Comparison of ENCODE assay signal across 8 cellular contexts in the genomic region with DNA sequence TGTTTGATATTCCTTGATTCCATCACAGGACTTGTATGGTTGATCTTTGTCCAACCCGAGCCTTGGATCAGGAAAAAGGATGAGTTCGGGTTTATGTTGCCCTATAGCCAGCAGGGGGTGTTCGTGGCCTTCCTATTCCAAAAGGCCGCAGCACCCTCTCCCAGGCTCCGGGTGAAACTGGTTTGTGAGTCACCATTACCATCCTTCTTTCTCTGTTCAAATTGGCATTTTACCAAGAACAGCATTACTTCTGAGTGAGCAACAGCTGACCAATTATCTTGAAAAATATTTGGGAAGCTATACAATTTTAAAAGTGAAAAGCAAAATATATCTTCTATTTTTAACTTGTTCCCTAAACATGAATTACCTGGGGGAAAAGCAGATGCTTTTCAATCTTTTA. TPM values are rescaled to one million over a fixed set of nuclear protein-coding genes. Genes with fewer than 3 reads are reported as not detected.
DNase-seq lines count a peak whose midpoint lies in the region; ATAC-seq, FAIRE-seq and TF ChIP-seq lines count a peak whose summit lies in the region.

No MANE protein-coding gene starts in this region.

- no peaks in the 10 kb centered on the region for H3K79me2 ChIP-seq in HepG2 (ENCODE audit: insufficient read depth, low read length)

- no peak overlapping the region for H3K27ac Mint-ChIP-seq in activated CD4-positive, alpha-beta T cell treated with anti-CD3 and anti-CD28 coated beads, Interleukin-2, amount 10 ng/mL, durations not matched to agents 24 days and 14 days

- no peak overlapping the region for H3K4me3 Mint-ChIP-seq in activated CD4-positive, alpha-beta T cell treated with anti-CD3 and anti-CD28 coated beads, Interleukin-2, amount 10 ng/mL, durations not matched to agents 24 days and 14 days

- no peak overlapping the region for H3K4me2 ChIP-seq in HepG2 (ENCODE audit: low read depth, low read length)

- peak; percentile 46 for TF ChIP-seq CTCF in coronary artery (IDR thresholded peaks at IDR 0.05)
- peak; percentile 94 for TF ChIP-seq CTCF in HepG2 (CRISPR knock-in tag; IDR thresholded peaks at IDR 0.05)

- H2AFZ ChIP-seq in HepG2 (ENCODE audit: low read length), result no peak overlapping the region

- no peak for TF ChIP-seq EP300 in HepG2 (IDR thresholded peaks at IDR 0.05; ENCODE audit: low read depth in 2 of 2, low read length in 2 of 2)
- TF ChIP-seq EP300 in HepG2 (CRISPR knock-in tag; IDR thresholded peaks at IDR 0.05; ENCODE audit: borderline replicate concordance), result no peak

- H3K36me3 Mint-ChIP-seq in activated CD4-positive, alpha-beta T cell treated with anti-CD3 and anti-CD28 coated beads, Interleukin-2, amount 10 ng/mL, durations not matched to agents 24 days and 14 days (ENCODE audit: low read depth), result no peaks in the 10 kb centered on the region

- H3K27ac ChIP-seq in coronary artery, result no peak overlapping the region
- H3K27ac ChIP-seq in HepG2 (ENCODE audit: extremely low read length, insufficient read depth, low read length), result no peak overlapping the region

- H3K9me3 ChIP-seq in HAP-1 (no peaks in the 10 kb centered on the region), HepG2 (ENCODE audit: low read length) (no peaks in the 10 kb centered on the region)

- no peak for TF ChIP-seq POLR2A in HepG2 (IDR thresholded peaks at IDR 0.05; ENCODE audit: insufficient read depth in 1 of 2, low read depth in 2 of 2, low read length in 2 of 2)

- peaks cover 27% of the 10 kb centered on the region for H3K27me3 Mint-ChIP-seq in activated CD4-positive, alpha-beta T cell treated with anti-CD3 and anti-CD28 coated beads, Interleukin-2, amount 10 ng/mL, durations not matched to agents 24 days and 14 days

- intact Hi-C loops in activated CD4-positive, alpha-beta T cell treated with anti-CD3 and anti-CD28 coated beads, Interleukin-2, amount 10 ng/mL, durations not matched to agents 24 days and 14 days (cut with micrococcal nuclease), result loop anchor here (1.0 to 2.0 kb wide), 6 partner anchors 413 to 758 kb away; no protein-coding TSS in a partner anchor
- intact Hi-C loops in HepG2 (cut with micrococcal nuclease; ENCODE audit: unreplicated experiment), result loop anchor here (1.0 to 10.0 kb wide), 9 partner anchors 47 to 753 kb away; a partner anchor contains a TSS

- in situ Hi-C loops in HAP-1 (cut with MboI; ENCODE audit: low sequenced_read_pairs) (loop anchor here (25.0 kb wide), 2 partner anchors 428 to 753 kb away; no protein-coding TSS in a partner anchor), HepG2 (cut with HindIII; ENCODE audit: extremely low pct_ligation_motif_present, low pct_unique_long_range_greater_than_20kb) (loop anchor here (5.0 kb wide), 1 partner anchor 413 kb away; no protein-coding TSS in a partner anchor)

- TF ChIP-seq RAD21 in HepG2 (CRISPR knock-in tag; IDR thresholded peaks at IDR 0.05), result peak; percentile 99

- no peaks in the 10 kb centered on the region for H3K36me3 ChIP-seq in HAP-1 (replicated peaks)
- H3K36me3 ChIP-seq in HepG2 (replicated peaks in 1 of 2; ENCODE audit: control insufficient read depth in 1 of 2, insufficient read depth in 2 of 2, low read length in 2 of 2), result no peaks in the 10 kb centered on the region

- CTCF ChIA-PET in HepG2 (lab: Yijun Ruan, JAX; ENCODE audit: low intra/inter-chr PET ratio, low total read pairs), result interaction anchor here (0.6 to 3.3 kb wide), 12 partner anchors 46 to 758 kb away, joined by 3 to 32 read pairs (median 6); no protein-coding TSS in a partner anchor

- H3K4me1 ChIP-seq in HAP-1 (no peaks in the 10 kb centered on the region), HepG2 (ENCODE audit: insufficient read depth, low read length) (peaks cover 33% of the 10 kb centered on the region)

- H4K20me1 ChIP-seq in HepG2 (ENCODE audit: insufficient read depth, low read length), result no peaks in the 10 kb centered on the region

- H3K27me3 ChIP-seq in HAP-1 (ENCODE audit: low read depth), result peaks cover 12% of the 10 kb centered on the region
- H3K27me3 ChIP-seq in HepG2 (ENCODE audit: control insufficient read depth in 1 of 2, insufficient read depth in 2 of 2, low read length in 2 of 2), result no peaks in the 10 kb centered on the region

- H3K4me1 Mint-ChIP-seq in activated CD4-positive, alpha-beta T cell treated with anti-CD3 and anti-CD28 coated beads, Interleukin-2, amount 10 ng/mL, durations not matched to agents 24 days and 14 days, result no peaks in the 10 kb centered on the region

- peak; percentile 95 for FAIRE-seq in HepG2 (lab: Jason Lieb, UNC)

- no peaks in the 10 kb centered on the region for H3K9me3 Mint-ChIP-seq in activated CD4-positive, alpha-beta T cell treated with anti-CD3 and anti-CD28 coated beads, Interleukin-2, amount 10 ng/mL, durations not matched to agents 24 days and 14 days

- POLR2A ChIA-PET in HepG2 (lab: Yijun Ruan, JAX), result interaction anchor here (1.6 kb wide), 1 partner anchor 150 kb away, joined by 3 read pairs; no protein-coding TSS in a partner anchor

- peak; percentile 93 for ATAC-seq in HepG2
- no peak for ATAC-seq in HG03442 (IDR thresholded peaks at IDR 0.05; ENCODE audit: unreplicated experiment)

- no TSS peak for BruUV-seq in HepG2 (replicated peaks; lab: Mats Ljungman, UMichigan)

- WGBS in HepG2 (ENCODE audit: low lambda C conversion rate), result 0% methylated on average over 5 of the region's 5 CpGs

- DNase-seq in AG08395 (ENCODE audit: low spot score), result peak; percentile 91
- peak; percentile 68 to 80 for DNase-seq in HAP-1 (ENCODE audit: low spot score in 2 of 2)
- peak; percentile 77 for DNase-seq in NCI-H510A (lab: John Stamatoyannopoulos, UW)
- DNase-seq in activated CD4-positive, alpha-beta T cell treated with anti-CD3 and anti-CD28 coated beads, Interleukin-2, amount 10 ng/mL, durations not matched to agents 24 days and 14 days, result peak; percentile 85
- DNase-seq in coronary artery (ENCODE audit: low spot score), result peak; percentile 87
- peak; percentile 92 for DNase-seq in HepG2 (ENCODE audit: low spot score)
- DNase-seq in stimulated activated CD4-positive, alpha-beta T cell treated with anti-CD3 and anti-CD28 coated beads, Interleukin-4, amount 100 ng/mL, for 4 hours, result peak; percentile 53 to 67

- H3K9ac ChIP-seq in HepG2 (ENCODE audit: insufficient read depth, low read depth, low read length), result no peak overlapping the region

- no peak overlapping the region for H3K4me3 ChIP-seq in HAP-1
- no peak overlapping the region for H3K4me3 ChIP-seq in coronary artery
- no peak overlapping the region for H3K4me3 ChIP-seq in HepG2 (replicated peaks in 1 of 3; ENCODE audit: insufficient read depth in 1 of 3, low read depth in 2 of 3, low read length in 3 of 3)

RNA-seq across cellular contexts. Expression of a gene that starts 24.3 kb away (rescaled TPM):
- not detected in 2 replicates for total RNA-seq in activated CD4-positive, alpha-beta T cell treated with anti-CD3 and anti-CD28 coated beads, Interleukin-2, amount 10 ng/mL, durations not matched to agents 24 days and 14 days
- total RNA-seq in HepG2 (2016; rRNA removed; fragmentation: Illumina TruSeq; extraction: Trizol), result 0.13 and 0.14 TPM in 2 replicates
- total RNA-seq in HepG2 (2016; cell fraction: cytosol; rRNA removed; fragmentation: Illumina TruSeq; extraction: Trizol; ENCODE audit: low read depth), result not detected in 2 replicates
- 0.31 and 0.32 TPM in 2 replicates for total RNA-seq in HepG2 (2016; cell fraction: insoluble cytoplasmic fraction; rRNA removed; fragmentation: Illumina TruSeq; extraction: Trizol)
- total RNA-seq in HepG2 (2016; cell fraction: membrane; rRNA removed; fragmentation: Illumina TruSeq; extraction: Trizol), result 0.12 TPM in 1 of 2 replicates, not detected in the other
- not detected in 2 replicates for total RNA-seq in HepG2 (2016; cell fraction: nucleus; rRNA removed; fragmentation: Illumina TruSeq; extraction: Trizol)
- 0.20 and 1.0 TPM in 2 replicates for polyA plus RNA-seq in HepG2 (2011; rRNA removed)
- 0.17 and 0.65 TPM in 2 replicates for polyA plus RNA-seq in HepG2 (2011; cell fraction: cytosol; rRNA removed)
- 0.26 and 0.40 TPM in 2 replicates for polyA plus RNA-seq in HepG2 (2011; cell fraction: nucleus; rRNA removed)
- polyA plus RNA-seq in HepG2 (2012), result 0.47 and 0.69 TPM in 2 replicates
- 0.06 and 0.15 TPM in 2 replicates for polyA plus RNA-seq in HepG2 (2016; cell fraction: cytosol; fragmentation: Illumina TruSeq; extraction: Trizol; ENCODE audit: low read depth)
- 0.31 and 0.36 TPM in 2 replicates for polyA plus RNA-seq in HepG2 (2016; cell fraction: insoluble cytoplasmic fraction; fragmentation: Illumina TruSeq; extraction: Trizol; ENCODE audit: low read depth)
- polyA plus RNA-seq in HepG2 (2016; cell fraction: membrane; fragmentation: Illumina TruSeq; extraction: Trizol; ENCODE audit: low read depth), result 0.12 TPM in 1 of 2 replicates, not detected in the other
- 0.27 TPM in 1 of 2 replicates, not detected in the other for polyA plus RNA-seq in HepG2 (2016; cell fraction: nucleus; fragmentation: Illumina TruSeq; extraction: Trizol; ENCODE audit: insufficient read depth, low read depth)
- 0.19 TPM in 1 of 2 replicates, not detected in the other for polyA minus RNA-seq in HepG2 (2011; rRNA and poly(A)+ RNA removed; ENCODE audit: low replicate concordance)
- polyA minus RNA-seq in HepG2 (2011; cell fraction: cytosol; rRNA and poly(A)+ RNA removed), result 0.89 TPM in 1 of 2 replicates, not detected in the other
- polyA minus RNA-seq in HepG2 (2011; cell fraction: nucleus; rRNA and poly(A)+ RNA removed), result 0.26 and 0.87 TPM in 2 replicates

RNA-seq across cellular contexts. Expression of a gene that starts 28.1 kb away (rescaled TPM):
- total RNA-seq in activated CD4-positive, alpha-beta T cell treated with anti-CD3 and anti-CD28 coated beads, Interleukin-2, amount 10 ng/mL, durations not matched to agents 24 days and 14 days, result not detected in 2 replicates
- total RNA-seq in HepG2 (2016; rRNA removed; fragmentation: Illumina TruSeq; extraction: Trizol), result 24.7 and 32.9 TPM in 2 replicates
- total RNA-seq in HepG2 (2016; cell fraction: cytosol; rRNA removed; fragmentation: Illumina TruSeq; extraction: Trizol; ENCODE audit: low read depth), result 14.1 and 15.3 TPM in 2 replicates
- total RNA-seq in HepG2 (2016; cell fraction: insoluble cytoplasmic fraction; rRNA removed; fragmentation: Illumina TruSeq; extraction: Trizol), result 23.3 and 28.9 TPM in 2 replicates
- total RNA-seq in HepG2 (2016; cell fraction: membrane; rRNA removed; fragmentation: Illumina TruSeq; extraction: Trizol), result 18.4 and 19.9 TPM in 2 replicates
- total RNA-seq in HepG2 (2016; cell fraction: nucleus; rRNA removed; fragmentation: Illumina TruSeq; extraction: Trizol), result 14.3 and 15.5 TPM in 2 replicates
- 48.4 and 51.1 TPM in 2 replicates for polyA plus RNA-seq in HepG2 (2011; rRNA removed)
- polyA plus RNA-seq in HepG2 (2011; cell fraction: cytosol; rRNA removed), result 50.5 and 56.8 TPM in 2 replicates
- 21.1 and 23.4 TPM in 2 replicates for polyA plus RNA-seq in HepG2 (2011; cell fraction: nucleus; rRNA removed)
- 8.4 and 9.9 TPM in 2 replicates for polyA plus RNA-seq in HepG2 (2012)
- 11.1 and 15.1 TPM in 2 replicates for polyA plus RNA-seq in HepG2 (2016; cell fraction: cytosol; fragmentation: Illumina TruSeq; extraction: Trizol; ENCODE audit: low read depth)
- polyA plus RNA-seq in HepG2 (2016; cell fraction: insoluble cytoplasmic fraction; fragmentation: Illumina TruSeq; extraction: Trizol; ENCODE audit: low read depth), result 32.4 and 32.9 TPM in 2 replicates
- 15.7 and 15.9 TPM in 2 replicates for polyA plus RNA-seq in HepG2 (2016; cell fraction: membrane; fragmentation: Illumina TruSeq; extraction: Trizol; ENCODE audit: low read depth)
- polyA plus RNA-seq in HepG2 (2016; cell fraction: nucleus; fragmentation: Illumina TruSeq; extraction: Trizol; ENCODE audit: insufficient read depth, low read depth), result 15.6 and 16.4 TPM in 2 replicates
- 31.9 TPM in 1 of 2 replicates, not detected in the other for polyA minus RNA-seq in HepG2 (2011; rRNA and poly(A)+ RNA removed; ENCODE audit: low replicate concordance)
- 30.6 and 34.0 TPM in 2 replicates for polyA minus RNA-seq in HepG2 (2011; cell fraction: cytosol; rRNA and poly(A)+ RNA removed)
- 45.1 and 60.5 TPM in 2 replicates for polyA minus RNA-seq in HepG2 (2011; cell fraction: nucleus; rRNA and poly(A)+ RNA removed)

RNA-seq across cellular contexts. Expression of a gene that starts 42.3 kb away (rescaled TPM):
- not detected in 2 replicates for total RNA-seq in activated CD4-positive, alpha-beta T cell treated with anti-CD3 and anti-CD28 coated beads, Interleukin-2, amount 10 ng/mL, durations not matched to agents 24 days and 14 days
- total RNA-seq in HepG2 (2016; rRNA removed; fragmentation: Illumina TruSeq; extraction: Trizol), result 0.07 TPM in 1 of 2 replicates, not detected in the other
- total RNA-seq in HepG2 (2016; cell fraction: cytosol; rRNA removed; fragmentation: Illumina TruSeq; extraction: Trizol; ENCODE audit: low read depth), result not detected in 2 replicates
- total RNA-seq in HepG2 (2016; cell fraction: insoluble cytoplasmic fraction; rRNA removed; fragmentation: Illumina TruSeq; extraction: Trizol), result not detected in 2 replicates
- total RNA-seq in HepG2 (2016; cell fraction: membrane; rRNA removed; fragmentation: Illumina TruSeq; extraction: Trizol), result not detected in 2 replicates
- total RNA-seq in HepG2 (2016; cell fraction: nucleus; rRNA removed; fragmentation: Illumina TruSeq; extraction: Trizol), result not detected in 2 replicates
- 0.09 and 0.31 TPM in 2 replicates for polyA plus RNA-seq in HepG2 (2011; rRNA removed)
- 0.27 and 0.54 TPM in 2 replicates for polyA plus RNA-seq in HepG2 (2011; cell fraction: cytosol; rRNA removed)
- not detected in 2 replicates for polyA plus RNA-seq in HepG2 (2011; cell fraction: nucleus; rRNA removed)
- 0.07 and 0.20 TPM in 2 replicates for polyA plus RNA-seq in HepG2 (2012)
- polyA plus RNA-seq in HepG2 (2016; cell fraction: cytosol; fragmentation: Illumina TruSeq; extraction: Trizol; ENCODE audit: low read depth), result not detected in 2 replicates
- polyA plus RNA-seq in HepG2 (2016; cell fraction: insoluble cytoplasmic fraction; fragmentation: Illumina TruSeq; extraction: Trizol; ENCODE audit: low read depth), result 0.23 TPM in 1 of 2 replicates, not detected in the other
- not detected in 2 replicates for polyA plus RNA-seq in HepG2 (2016; cell fraction: membrane; fragmentation: Illumina TruSeq; extraction: Trizol; ENCODE audit: low read depth)
- not detected in 2 replicates for polyA plus RNA-seq in HepG2 (2016; cell fraction: nucleus; fragmentation: Illumina TruSeq; extraction: Trizol; ENCODE audit: insufficient read depth, low read depth)
- polyA minus RNA-seq in HepG2 (2011; rRNA and poly(A)+ RNA removed; ENCODE audit: low replicate concordance), result not detected in 2 replicates
- polyA minus RNA-seq in HepG2 (2011; cell fraction: cytosol; rRNA and poly(A)+ RNA removed), result not detected in 2 replicates
- not detected in 2 replicates for polyA minus RNA-seq in HepG2 (2011; cell fraction: nucleus; rRNA and poly(A)+ RNA removed)

RNA-seq across cellular contexts. Expression of a gene that starts 57.4 kb away (rescaled TPM):
- total RNA-seq in activated CD4-positive, alpha-beta T cell treated with anti-CD3 and anti-CD28 coated beads, Interleukin-2, amount 10 ng/mL, durations not matched to agents 24 days and 14 days, result not detected in 2 replicates
- 0.07 TPM in 1 of 2 replicates, not detected in the other for total RNA-seq in HepG2 (2016; rRNA removed; fragmentation: Illumina TruSeq; extraction: Trizol)
- total RNA-seq in HepG2 (2016; cell fraction: cytosol; rRNA removed; fragmentation: Illumina TruSeq; extraction: Trizol; ENCODE audit: low read depth), result not detected in 2 replicates
- total RNA-seq in HepG2 (2016; cell fraction: insoluble cytoplasmic fraction; rRNA removed; fragmentation: Illumina TruSeq; extraction: Trizol), result not detected in 2 replicates
- not detected in 2 replicates for total RNA-seq in HepG2 (2016; cell fraction: membrane; rRNA removed; fragmentation: Illumina TruSeq; extraction: Trizol)
- total RNA-seq in HepG2 (2016; cell fraction: nucleus; rRNA removed; fragmentation: Illumina TruSeq; extraction: Trizol), result 0.22 TPM in 1 of 2 replicates, not detected in the other
- 1.2 and 1.6 TPM in 2 replicates for polyA plus RNA-seq in HepG2 (2011; rRNA removed)
- 0.78 and 0.97 TPM in 2 replicates for polyA plus RNA-seq in HepG2 (2011; cell fraction: cytosol; rRNA removed)
- polyA plus RNA-seq in HepG2 (2011; cell fraction: nucleus; rRNA removed), result 1.9 and 3.2 TPM in 2 replicates
- polyA plus RNA-seq in HepG2 (2012), result 0.28 and 1.8 TPM in 2 replicates
- polyA plus RNA-seq in HepG2 (2016; cell fraction: cytosol; fragmentation: Illumina TruSeq; extraction: Trizol; ENCODE audit: low read depth), result not detected in 2 replicates
- not detected in 2 replicates for polyA plus RNA-seq in HepG2 (2016; cell fraction: insoluble cytoplasmic fraction; fragmentation: Illumina TruSeq; extraction: Trizol; ENCODE audit: low read depth)
- not detected in 2 replicates for polyA plus RNA-seq in HepG2 (2016; cell fraction: membrane; fragmentation: Illumina TruSeq; extraction: Trizol; ENCODE audit: low read depth)
- polyA plus RNA-seq in HepG2 (2016; cell fraction: nucleus; fragmentation: Illumina TruSeq; extraction: Trizol; ENCODE audit: insufficient read depth, low read depth), result not detected in 2 replicates
- 0.46 TPM in 1 of 2 replicates, not detected in the other for polyA minus RNA-seq in HepG2 (2011; rRNA and poly(A)+ RNA removed; ENCODE audit: low replicate concordance)
- polyA minus RNA-seq in HepG2 (2011; cell fraction: cytosol; rRNA and poly(A)+ RNA removed), result 0.59 and 0.62 TPM in 2 replicates
- polyA minus RNA-seq in HepG2 (2011; cell fraction: nucleus; rRNA and poly(A)+ RNA removed), result 0.52 and 1.4 TPM in 2 replicates

Comparison
In these comparisons a context has a peak if more than half of its experiments do, and no peak if none do; other contexts are left out.
1. RNA of a gene that starts 28.1 kb away (total RNA-seq): 14.1 to 32.9 TPM in HepG2; not detected in activated CD4-positive, alpha-beta T cell treated with anti-CD3 and anti-CD28 coated beads, Interleukin-2, amount 10 ng/mL, durations not matched to agents 24 days and 14 days; every median in the first group is over 10 times any median in the second.
2. Peak in every context shown above with its lines, with median percentiles within 50 percentile points of each other: DNase-seq.